ENCODE assay signal across 1 cellular context in the genomic region with DNA sequence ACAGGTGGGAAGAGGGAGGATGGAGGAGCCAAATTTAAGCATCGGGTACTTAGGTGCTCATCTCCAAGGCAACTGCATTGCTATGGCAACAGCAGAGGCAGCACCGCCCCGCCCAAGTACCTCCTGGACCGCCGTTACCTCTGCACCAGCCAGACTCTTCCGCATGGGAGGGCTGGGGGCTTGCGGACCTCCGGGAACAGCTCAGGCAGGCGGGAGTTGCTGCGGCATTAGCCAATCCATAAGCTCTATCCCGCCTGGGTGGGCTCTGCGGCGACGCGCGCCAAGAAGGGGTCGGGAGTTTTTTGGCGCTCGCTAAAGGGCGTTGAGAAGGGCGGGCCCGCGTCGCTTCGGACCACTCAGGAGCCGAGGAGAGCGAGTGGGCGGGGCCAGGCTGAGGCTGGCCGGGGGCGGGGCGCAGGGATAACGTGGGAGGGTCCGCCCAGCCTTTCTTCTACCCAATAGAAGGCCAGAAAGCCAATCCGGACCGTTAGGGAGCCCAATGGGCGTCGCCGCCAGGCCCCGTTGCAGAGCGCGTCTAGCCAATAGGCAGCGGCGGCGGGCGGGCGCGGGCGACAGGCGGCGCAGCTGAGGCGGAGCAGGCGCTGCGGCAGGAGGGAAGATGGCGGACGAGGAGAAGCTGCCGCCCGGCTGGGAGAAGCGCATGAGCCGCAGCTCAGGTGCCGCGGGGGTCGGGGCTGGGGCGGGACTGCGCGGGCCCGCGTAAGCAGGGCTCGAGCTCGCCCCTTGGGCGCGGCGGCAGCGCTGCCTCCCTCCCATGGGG.
A peak's percentile ranks its signal among the peaks of the same experiment; 100 is the strongest.
TF ChIP-seq lines count a peak whose summit lies in the region.

A gene (plus strand): TSS at position 593 of the 781 bp plus-strand sequence. CDS start 27 bp downstream, at position 620.

TF ChIP-seq in WTC11, 78 proteins besides CTCF, POLR2A, EP300 and RAD21 (continued from another document and continues in another):
- TF ChIP-seq, protein P1, sequence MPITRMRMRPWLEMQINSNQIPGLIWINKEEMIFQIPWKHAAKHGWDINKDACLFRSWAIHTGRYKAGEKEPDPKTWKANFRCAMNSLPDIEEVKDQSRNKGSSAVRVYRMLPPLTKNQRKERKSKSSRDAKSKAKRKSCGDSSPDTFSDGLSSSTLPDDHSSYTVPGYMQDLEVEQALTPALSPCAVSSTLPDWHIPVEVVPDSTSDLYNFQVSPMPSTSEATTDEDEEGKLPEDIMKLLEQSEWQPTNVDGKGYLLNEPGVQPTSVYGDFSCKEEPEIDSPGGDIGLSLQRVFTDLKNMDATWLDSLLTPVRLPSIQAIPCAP (CRISPR knock-in tag; IDR thresholded peaks at IDR 0.05): no peak
- no peak for TF ChIP-seq ATF1 (CRISPR knock-in tag; IDR thresholded peaks at IDR 0.05)
- TF ChIP-seq CREB1 (CRISPR knock-in tag; IDR thresholded peaks at IDR 0.05): no peak
- TF ChIP-seq ZNF219 (CRISPR knock-in tag; IDR thresholded peaks at IDR 0.05; ENCODE audit: borderline replicate concordance): no peak
- no peak for TF ChIP-seq EMX1 (CRISPR knock-in tag; IDR thresholded peaks at IDR 0.05)
- TF ChIP-seq CBFB (CRISPR knock-in tag; IDR thresholded peaks at IDR 0.05; ENCODE audit: low read depth): no peak
- TF ChIP-seq TEAD1 (CRISPR knock-in tag; IDR thresholded peaks at IDR 0.05): no peak
- TF ChIP-seq, protein P2, sequence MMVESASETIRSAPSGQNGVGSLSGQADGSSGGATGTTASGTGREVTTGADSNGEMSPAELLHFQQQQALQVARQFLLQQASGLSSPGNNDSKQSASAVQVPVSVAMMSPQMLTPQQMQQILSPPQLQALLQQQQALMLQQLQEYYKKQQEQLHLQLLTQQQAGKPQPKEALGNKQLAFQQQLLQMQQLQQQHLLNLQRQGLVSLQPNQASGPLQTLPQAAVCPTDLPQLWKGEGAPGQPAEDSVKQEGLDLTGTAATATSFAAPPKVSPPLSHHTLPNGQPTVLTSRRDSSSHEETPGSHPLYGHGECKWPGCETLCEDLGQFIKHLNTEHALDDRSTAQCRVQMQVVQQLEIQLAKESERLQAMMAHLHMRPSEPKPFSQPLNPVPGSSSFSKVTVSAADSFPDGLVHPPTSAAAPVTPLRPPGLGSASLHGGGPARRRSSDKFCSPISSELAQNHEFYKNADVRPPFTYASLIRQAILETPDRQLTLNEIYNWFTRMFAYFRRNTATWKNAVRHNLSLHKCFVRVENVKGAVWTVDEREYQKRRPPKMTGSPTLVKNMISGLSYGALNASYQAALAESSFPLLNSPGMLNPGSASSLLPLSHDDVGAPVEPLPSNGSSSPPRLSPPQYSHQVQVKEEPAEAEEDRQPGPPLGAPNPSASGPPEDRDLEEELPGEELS (CRISPR knock-in tag; IDR thresholded peaks at IDR 0.05): 0 out of 2 replicates have a peak, but pooled peaks have one; percentile 12
- TF ChIP-seq GABPB1 (CRISPR knock-in tag; IDR thresholded peaks at IDR 0.05): no peak
- TF ChIP-seq JAZF1 (CRISPR knock-in tag; IDR thresholded peaks at IDR 0.05): no peak
- no peak for TF ChIP-seq ZNF671 (CRISPR knock-in tag; IDR thresholded peaks at IDR 0.05)
- TF ChIP-seq, protein P3, sequence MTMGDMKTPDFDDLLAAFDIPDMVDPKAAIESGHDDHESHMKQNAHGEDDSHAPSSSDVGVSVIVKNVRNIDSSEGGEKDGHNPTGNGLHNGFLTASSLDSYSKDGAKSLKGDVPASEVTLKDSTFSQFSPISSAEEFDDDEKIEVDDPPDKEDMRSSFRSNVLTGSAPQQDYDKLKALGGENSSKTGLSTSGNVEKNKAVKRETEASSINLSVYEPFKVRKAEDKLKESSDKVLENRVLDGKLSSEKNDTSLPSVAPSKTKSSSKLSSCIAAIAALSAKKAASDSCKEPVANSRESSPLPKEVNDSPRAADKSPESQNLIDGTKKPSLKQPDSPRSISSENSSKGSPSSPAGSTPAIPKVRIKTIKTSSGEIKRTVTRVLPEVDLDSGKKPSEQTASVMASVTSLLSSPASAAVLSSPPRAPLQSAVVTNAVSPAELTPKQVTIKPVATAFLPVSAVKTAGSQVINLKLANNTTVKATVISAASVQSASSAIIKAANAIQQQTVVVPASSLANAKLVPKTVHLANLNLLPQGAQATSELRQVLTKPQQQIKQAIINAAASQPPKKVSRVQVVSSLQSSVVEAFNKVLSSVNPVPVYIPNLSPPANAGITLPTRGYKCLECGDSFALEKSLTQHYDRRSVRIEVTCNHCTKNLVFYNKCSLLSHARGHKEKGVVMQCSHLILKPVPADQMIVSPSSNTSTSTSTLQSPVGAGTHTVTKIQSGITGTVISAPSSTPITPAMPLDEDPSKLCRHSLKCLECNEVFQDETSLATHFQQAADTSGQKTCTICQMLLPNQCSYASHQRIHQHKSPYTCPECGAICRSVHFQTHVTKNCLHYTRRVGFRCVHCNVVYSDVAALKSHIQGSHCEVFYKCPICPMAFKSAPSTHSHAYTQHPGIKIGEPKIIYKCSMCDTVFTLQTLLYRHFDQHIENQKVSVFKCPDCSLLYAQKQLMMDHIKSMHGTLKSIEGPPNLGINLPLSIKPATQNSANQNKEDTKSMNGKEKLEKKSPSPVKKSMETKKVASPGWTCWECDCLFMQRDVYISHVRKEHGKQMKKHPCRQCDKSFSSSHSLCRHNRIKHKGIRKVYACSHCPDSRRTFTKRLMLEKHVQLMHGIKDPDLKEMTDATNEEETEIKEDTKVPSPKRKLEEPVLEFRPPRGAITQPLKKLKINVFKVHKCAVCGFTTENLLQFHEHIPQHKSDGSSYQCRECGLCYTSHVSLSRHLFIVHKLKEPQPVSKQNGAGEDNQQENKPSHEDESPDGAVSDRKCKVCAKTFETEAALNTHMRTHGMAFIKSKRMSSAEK (CRISPR knock-in tag; IDR thresholded peaks at IDR 0.05; ENCODE audit: borderline replicate concordance): no peak
- no peak for TF ChIP-seq SOX15 (CRISPR knock-in tag; IDR thresholded peaks at IDR 0.05)
- no peak for TF ChIP-seq SMAD3 (CRISPR knock-in tag; IDR thresholded peaks at IDR 0.05; ENCODE audit: borderline replicate concordance)
- TF ChIP-seq, protein P4, sequence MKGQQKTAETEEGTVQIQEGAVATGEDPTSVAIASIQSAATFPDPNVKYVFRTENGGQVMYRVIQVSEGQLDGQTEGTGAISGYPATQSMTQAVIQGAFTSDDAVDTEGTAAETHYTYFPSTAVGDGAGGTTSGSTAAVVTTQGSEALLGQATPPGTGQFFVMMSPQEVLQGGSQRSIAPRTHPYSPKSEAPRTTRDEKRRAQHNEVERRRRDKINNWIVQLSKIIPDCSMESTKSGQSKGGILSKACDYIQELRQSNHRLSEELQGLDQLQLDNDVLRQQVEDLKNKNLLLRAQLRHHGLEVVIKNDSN (CRISPR knock-in tag; IDR thresholded peaks at IDR 0.05): peak; percentile 34; the same call in 1 of the 2 replicates
- no peak for TF ChIP-seq NR2C2 (CRISPR knock-in tag; IDR thresholded peaks at IDR 0.05)
- TF ChIP-seq, protein P5, sequence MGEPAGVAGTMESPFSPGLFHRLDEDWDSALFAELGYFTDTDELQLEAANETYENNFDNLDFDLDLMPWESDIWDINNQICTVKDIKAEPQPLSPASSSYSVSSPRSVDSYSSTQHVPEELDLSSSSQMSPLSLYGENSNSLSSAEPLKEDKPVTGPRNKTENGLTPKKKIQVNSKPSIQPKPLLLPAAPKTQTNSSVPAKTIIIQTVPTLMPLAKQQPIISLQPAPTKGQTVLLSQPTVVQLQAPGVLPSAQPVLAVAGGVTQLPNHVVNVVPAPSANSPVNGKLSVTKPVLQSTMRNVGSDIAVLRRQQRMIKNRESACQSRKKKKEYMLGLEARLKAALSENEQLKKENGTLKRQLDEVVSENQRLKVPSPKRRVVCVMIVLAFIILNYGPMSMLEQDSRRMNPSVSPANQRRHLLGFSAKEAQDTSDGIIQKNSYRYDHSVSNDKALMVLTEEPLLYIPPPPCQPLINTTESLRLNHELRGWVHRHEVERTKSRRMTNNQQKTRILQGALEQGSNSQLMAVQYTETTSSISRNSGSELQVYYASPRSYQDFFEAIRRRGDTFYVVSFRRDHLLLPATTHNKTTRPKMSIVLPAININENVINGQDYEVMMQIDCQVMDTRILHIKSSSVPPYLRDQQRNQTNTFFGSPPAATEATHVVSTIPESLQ (CRISPR knock-in tag; IDR thresholded peaks at IDR 0.05): no peak
- peak; percentile 99 for TF ChIP-seq SP1 (CRISPR knock-in tag; conservative IDR thresholded peaks at IDR 0.05)
- TF ChIP-seq, protein P6, sequence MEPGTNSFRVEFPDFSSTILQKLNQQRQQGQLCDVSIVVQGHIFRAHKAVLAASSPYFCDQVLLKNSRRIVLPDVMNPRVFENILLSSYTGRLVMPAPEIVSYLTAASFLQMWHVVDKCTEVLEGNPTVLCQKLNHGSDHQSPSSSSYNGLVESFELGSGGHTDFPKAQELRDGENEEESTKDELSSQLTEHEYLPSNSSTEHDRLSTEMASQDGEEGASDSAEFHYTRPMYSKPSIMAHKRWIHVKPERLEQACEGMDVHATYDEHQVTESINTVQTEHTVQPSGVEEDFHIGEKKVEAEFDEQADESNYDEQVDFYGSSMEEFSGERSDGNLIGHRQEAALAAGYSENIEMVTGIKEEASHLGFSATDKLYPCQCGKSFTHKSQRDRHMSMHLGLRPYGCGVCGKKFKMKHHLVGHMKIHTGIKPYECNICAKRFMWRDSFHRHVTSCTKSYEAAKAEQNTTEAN (CRISPR knock-in tag; IDR thresholded peaks at IDR 0.05): no peak
- TF ChIP-seq, protein P7, sequence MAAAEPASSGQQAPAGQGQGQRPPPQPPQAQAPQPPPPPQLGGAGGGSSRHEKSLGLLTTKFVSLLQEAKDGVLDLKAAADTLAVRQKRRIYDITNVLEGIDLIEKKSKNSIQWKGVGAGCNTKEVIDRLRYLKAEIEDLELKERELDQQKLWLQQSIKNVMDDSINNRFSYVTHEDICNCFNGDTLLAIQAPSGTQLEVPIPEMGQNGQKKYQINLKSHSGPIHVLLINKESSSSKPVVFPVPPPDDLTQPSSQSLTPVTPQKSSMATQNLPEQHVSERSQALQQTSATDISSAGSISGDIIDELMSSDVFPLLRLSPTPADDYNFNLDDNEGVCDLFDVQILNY (CRISPR knock-in tag; IDR thresholded peaks at IDR 0.05): peak; percentile 89
- TF ChIP-seq, protein P8, sequence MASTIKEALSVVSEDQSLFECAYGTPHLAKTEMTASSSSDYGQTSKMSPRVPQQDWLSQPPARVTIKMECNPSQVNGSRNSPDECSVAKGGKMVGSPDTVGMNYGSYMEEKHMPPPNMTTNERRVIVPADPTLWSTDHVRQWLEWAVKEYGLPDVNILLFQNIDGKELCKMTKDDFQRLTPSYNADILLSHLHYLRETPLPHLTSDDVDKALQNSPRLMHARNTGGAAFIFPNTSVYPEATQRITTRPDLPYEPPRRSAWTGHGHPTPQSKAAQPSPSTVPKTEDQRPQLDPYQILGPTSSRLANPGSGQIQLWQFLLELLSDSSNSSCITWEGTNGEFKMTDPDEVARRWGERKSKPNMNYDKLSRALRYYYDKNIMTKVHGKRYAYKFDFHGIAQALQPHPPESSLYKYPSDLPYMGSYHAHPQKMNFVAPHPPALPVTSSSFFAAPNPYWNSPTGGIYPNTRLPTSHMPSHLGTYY (CRISPR knock-in tag; IDR thresholded peaks at IDR 0.05): no peak
- TF ChIP-seq, protein P9, sequence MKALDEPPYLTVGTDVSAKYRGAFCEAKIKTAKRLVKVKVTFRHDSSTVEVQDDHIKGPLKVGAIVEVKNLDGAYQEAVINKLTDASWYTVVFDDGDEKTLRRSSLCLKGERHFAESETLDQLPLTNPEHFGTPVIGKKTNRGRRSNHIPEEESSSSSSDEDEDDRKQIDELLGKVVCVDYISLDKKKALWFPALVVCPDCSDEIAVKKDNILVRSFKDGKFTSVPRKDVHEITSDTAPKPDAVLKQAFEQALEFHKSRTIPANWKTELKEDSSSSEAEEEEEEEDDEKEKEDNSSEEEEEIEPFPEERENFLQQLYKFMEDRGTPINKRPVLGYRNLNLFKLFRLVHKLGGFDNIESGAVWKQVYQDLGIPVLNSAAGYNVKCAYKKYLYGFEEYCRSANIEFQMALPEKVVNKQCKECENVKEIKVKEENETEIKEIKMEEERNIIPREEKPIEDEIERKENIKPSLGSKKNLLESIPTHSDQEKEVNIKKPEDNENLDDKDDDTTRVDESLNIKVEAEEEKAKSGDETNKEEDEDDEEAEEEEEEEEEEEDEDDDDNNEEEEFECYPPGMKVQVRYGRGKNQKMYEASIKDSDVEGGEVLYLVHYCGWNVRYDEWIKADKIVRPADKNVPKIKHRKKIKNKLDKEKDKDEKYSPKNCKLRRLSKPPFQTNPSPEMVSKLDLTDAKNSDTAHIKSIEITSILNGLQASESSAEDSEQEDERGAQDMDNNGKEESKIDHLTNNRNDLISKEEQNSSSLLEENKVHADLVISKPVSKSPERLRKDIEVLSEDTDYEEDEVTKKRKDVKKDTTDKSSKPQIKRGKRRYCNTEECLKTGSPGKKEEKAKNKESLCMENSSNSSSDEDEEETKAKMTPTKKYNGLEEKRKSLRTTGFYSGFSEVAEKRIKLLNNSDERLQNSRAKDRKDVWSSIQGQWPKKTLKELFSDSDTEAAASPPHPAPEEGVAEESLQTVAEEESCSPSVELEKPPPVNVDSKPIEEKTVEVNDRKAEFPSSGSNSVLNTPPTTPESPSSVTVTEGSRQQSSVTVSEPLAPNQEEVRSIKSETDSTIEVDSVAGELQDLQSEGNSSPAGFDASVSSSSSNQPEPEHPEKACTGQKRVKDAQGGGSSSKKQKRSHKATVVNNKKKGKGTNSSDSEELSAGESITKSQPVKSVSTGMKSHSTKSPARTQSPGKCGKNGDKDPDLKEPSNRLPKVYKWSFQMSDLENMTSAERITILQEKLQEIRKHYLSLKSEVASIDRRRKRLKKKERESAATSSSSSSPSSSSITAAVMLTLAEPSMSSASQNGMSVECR (CRISPR knock-in tag; IDR thresholded peaks at IDR 0.05; ENCODE audit: borderline replicate concordance): no peak
- TF ChIP-seq HMGA2 (CRISPR knock-in tag; IDR thresholded peaks at IDR 0.05): no peak
- TF ChIP-seq, protein P10, sequence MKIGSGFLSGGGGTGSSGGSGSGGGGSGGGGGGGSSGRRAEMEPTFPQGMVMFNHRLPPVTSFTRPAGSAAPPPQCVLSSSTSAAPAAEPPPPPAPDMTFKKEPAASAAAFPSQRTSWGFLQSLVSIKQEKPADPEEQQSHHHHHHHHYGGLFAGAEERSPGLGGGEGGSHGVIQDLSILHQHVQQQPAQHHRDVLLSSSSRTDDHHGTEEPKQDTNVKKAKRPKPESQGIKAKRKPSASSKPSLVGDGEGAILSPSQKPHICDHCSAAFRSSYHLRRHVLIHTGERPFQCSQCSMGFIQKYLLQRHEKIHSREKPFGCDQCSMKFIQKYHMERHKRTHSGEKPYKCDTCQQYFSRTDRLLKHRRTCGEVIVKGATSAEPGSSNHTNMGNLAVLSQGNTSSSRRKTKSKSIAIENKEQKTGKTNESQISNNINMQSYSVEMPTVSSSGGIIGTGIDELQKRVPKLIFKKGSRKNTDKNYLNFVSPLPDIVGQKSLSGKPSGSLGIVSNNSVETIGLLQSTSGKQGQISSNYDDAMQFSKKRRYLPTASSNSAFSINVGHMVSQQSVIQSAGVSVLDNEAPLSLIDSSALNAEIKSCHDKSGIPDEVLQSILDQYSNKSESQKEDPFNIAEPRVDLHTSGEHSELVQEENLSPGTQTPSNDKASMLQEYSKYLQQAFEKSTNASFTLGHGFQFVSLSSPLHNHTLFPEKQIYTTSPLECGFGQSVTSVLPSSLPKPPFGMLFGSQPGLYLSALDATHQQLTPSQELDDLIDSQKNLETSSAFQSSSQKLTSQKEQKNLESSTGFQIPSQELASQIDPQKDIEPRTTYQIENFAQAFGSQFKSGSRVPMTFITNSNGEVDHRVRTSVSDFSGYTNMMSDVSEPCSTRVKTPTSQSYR (CRISPR knock-in tag; IDR thresholded peaks at IDR 0.05): no peak
- no peak for TF ChIP-seq KAT7 (CRISPR knock-in tag; IDR thresholded peaks at IDR 0.05; ENCODE audit: borderline replicate concordance)
- TF ChIP-seq ZNF263 (CRISPR knock-in tag; IDR thresholded peaks at IDR 0.05; ENCODE audit: low read depth): no peak
- no peak for TF ChIP-seq FOXP1 (CRISPR knock-in tag; IDR thresholded peaks at IDR 0.05; ENCODE audit: borderline replicate concordance)
- 0 out of 2 replicates have a peak, but pooled peaks have one; percentile 40 for TF ChIP-seq CREM (CRISPR knock-in tag; IDR thresholded peaks at IDR 0.05)
- no peak for TF ChIP-seq NFATC4 (CRISPR knock-in tag; IDR thresholded peaks at IDR 0.05)
- TF ChIP-seq ZNF423 (CRISPR knock-in tag; IDR thresholded peaks at IDR 0.05): no peak
